16 cellular contexts compared by ENCODE assay signal in genomic region chr4:2789801-2790582, GRCh38. TPM values are rescaled to one million over a fixed set of nuclear protein-coding genes. Genes with fewer than 3 reads are reported as not detected.
DNase-seq lines count a peak whose midpoint lies in the region; ATAC-seq and TF ChIP-seq lines count a peak whose summit lies in the region.
"Had no signal": no experiment of that assay in that cellular context is flagged by ENCODE, and none has a peak within 500 bp of the region (broad histone marks: within the 10 kb centered on the region; RNA-seq: fewer than 3 reads in every experiment).

No MANE protein-coding gene starts in this region.

- peaks cover 2 to 53% (median 38%) of the 10 kb centered on the region in 4 donors for H3K4me1 ChIP-seq in Peyer's patch
- H3K4me1 ChIP-seq in hepatocyte (ENCODE audit: insufficient read depth) = peaks cover 15% of the 10 kb centered on the region

- H3K9me3 ChIP-seq in Peyer's patch = no peaks in the 10 kb centered on the region
- no peaks in the 10 kb centered on the region for H3K9me3 ChIP-seq in hepatocyte (ENCODE audit: low read depth)
- H3K9me3 ChIP-seq: tibial nerve had no signal

- TF ChIP-seq CTCF in Peyer's patch (IDR thresholded peaks at IDR 0.05) (no peak), hepatocyte (IDR thresholded peaks at IDR 0.05; ENCODE audit: poor library complexity) (no peak)

- peaks cover 45% of the 10 kb centered on the region for H3K4me1 Mint-ChIP-seq in activated CD4-positive, alpha-beta T cell treated with anti-CD3 and anti-CD28 coated beads, Interleukin-2, amount 10 ng/mL, durations not matched to agents 7 days and 5 days
- H3K4me1 Mint-ChIP-seq in stimulated activated memory B cell treated with anti-CD40 and anti-IgM and Interleukin-4, amounts not matched to agents 10 μg/mL and 1 μg/mL and 100 μg/mL, for 72 hours = peaks cover 83% of the 10 kb centered on the region

- CTCF ChIA-PET in activated CD4-positive, alpha-beta T cell treated with anti-CD3 and anti-CD28 coated beads, Interleukin-2, amount 10 ng/mL, durations not matched to agents 7 days and 5 days (lab: Charles Lee) = interaction anchor here (2.2 kb wide), 1 partner anchor 10 kb away, joined by 7 read pairs; no protein-coding TSS in a partner anchor

- H3K9me2 ChIP-seq in hepatocyte (replicated peaks; ENCODE audit: insufficient read depth) = no peaks in the 10 kb centered on the region

- H3K4me3 Mint-ChIP-seq in activated CD4-positive, alpha-beta T cell treated with anti-CD3 and anti-CD28 coated beads, Interleukin-2, amount 10 ng/mL, durations not matched to agents 7 days and 5 days = no peak overlapping the region
- no peak overlapping the region for H3K4me3 Mint-ChIP-seq in stimulated activated memory B cell treated with anti-CD40 and anti-IgM and Interleukin-4, amounts not matched to agents 10 μg/mL and 1 μg/mL and 100 μg/mL, for 72 hours
- H3K4me3 Mint-ChIP-seq: neural crest cell had no signal

- H4K20me1 ChIP-seq in hepatocyte (ENCODE audit: insufficient read depth, poor library complexity, severe bottlenecking) = no peaks in the 10 kb centered on the region

- H3K9me3 Mint-ChIP-seq in activated CD4-positive, alpha-beta T cell treated with anti-CD3 and anti-CD28 coated beads, Interleukin-2, amount 10 ng/mL, durations not matched to agents 7 days and 5 days = no peaks in the 10 kb centered on the region
- no peaks in the 10 kb centered on the region for H3K9me3 Mint-ChIP-seq in stimulated activated memory B cell treated with anti-CD40 and anti-IgM and Interleukin-4, amounts not matched to agents 10 μg/mL and 1 μg/mL and 100 μg/mL, for 72 hours
- H3K9me3 Mint-ChIP-seq: neural crest cell had no signal

- no peaks in the 10 kb centered on the region for H3K36me3 Mint-ChIP-seq in activated CD4-positive, alpha-beta T cell treated with anti-CD3 and anti-CD28 coated beads, Interleukin-2, amount 10 ng/mL, durations not matched to agents 7 days and 5 days (ENCODE audit: low read depth)
- H3K36me3 Mint-ChIP-seq in stimulated activated memory B cell treated with anti-CD40 and anti-IgM and Interleukin-4, amounts not matched to agents 10 μg/mL and 1 μg/mL and 100 μg/mL, for 72 hours = no peaks in the 10 kb centered on the region

- WGBS in hepatocyte (ENCODE audit: low lambda C conversion rate, missing lambda C conversion rate) = 90% methylated on average over 22 of the region's 23 CpGs

- no peak overlapping the region for H3K4me2 ChIP-seq in hepatocyte
- H3K4me2 ChIP-seq: PC-9 had no signal

- H3K4me3 ChIP-seq in Peyer's patch (no peak overlapping the region), hepatocyte (no peak overlapping the region)
- H3K4me3 ChIP-seq: PC-9, tibial nerve had no signal

- TF ChIP-seq POLR2A in Peyer's patch (IDR thresholded peaks at IDR 0.05) = no peak

- peaks cover 5% of the 10 kb centered on the region for H3K79me2 ChIP-seq in hepatocyte

- H2AFZ ChIP-seq in hepatocyte = no peak overlapping the region
- H2AFZ ChIP-seq: PC-9 had no signal

- POLR2A ChIA-PET in activated CD4-positive, alpha-beta T cell treated with anti-CD3 and anti-CD28 coated beads, Interleukin-2, amount 10 ng/mL, durations not matched to agents 7 days and 5 days (lab: Charles Lee) = no interaction called here

- H3K27me3 ChIP-seq in Peyer's patch (no peaks in the 10 kb centered on the region), hepatocyte (no peaks in the 10 kb centered on the region)
- H3K27me3 ChIP-seq: tibial nerve had no signal

- no peak for DNase-seq in activated CD4-positive, alpha-beta T cell treated with anti-CD3 and anti-CD28 coated beads, Interleukin-2, amount 10 ng/mL, durations not matched to agents 7 days and 5 days
- no peak for DNase-seq in activated CD4-positive, alpha-beta T cell treated with anti-CD3 and anti-CD28 coated beads for 1 hour
- peak in 2 of 3 donors; percentile 43 to 44 for DNase-seq in Peyer's patch
- DNase-seq in hepatocyte (ENCODE audit: low spot score) = peak; percentile 3
- DNase-seq in stimulated activated CD4-positive, alpha-beta T cell treated with anti-CD3 and anti-CD28 coated beads, Interleukin-4, amount 100 ng/mL, for 1 hour = no peak
- DNase-seq: activated naive CD4-positive, alpha-beta T cell treated with anti-CD3 and anti-CD28 coated beads, Interleukin-2, amount 50 U/mL, for 16 hours; central memory CD4-positive, alpha-beta T cell; DND-41; NCI-H226; PC-9 had no signal

- no peaks in the 10 kb centered on the region for H3K36me3 ChIP-seq in Peyer's patch
- no peaks in the 10 kb centered on the region for H3K36me3 ChIP-seq in hepatocyte (replicated peaks; ENCODE audit: insufficient read depth, low read depth)
- H3K36me3 ChIP-seq: tibial nerve had no signal

- H3K27ac Mint-ChIP-seq in activated CD4-positive, alpha-beta T cell treated with anti-CD3 and anti-CD28 coated beads, Interleukin-2, amount 10 ng/mL, durations not matched to agents 7 days and 5 days = peak overlapping the region; percentile 67
- peak overlapping the region; percentile 96 for H3K27ac Mint-ChIP-seq in stimulated activated memory B cell treated with anti-CD40 and anti-IgM and Interleukin-4, amounts not matched to agents 10 μg/mL and 1 μg/mL and 100 μg/mL, for 72 hours

- no peak overlapping the region for H3K27ac ChIP-seq in Peyer's patch
- H3K27ac ChIP-seq in hepatocyte = no peak overlapping the region
- H3K27ac ChIP-seq: epithelial cell of prostate, PC-9 had no signal

- no peak for ATAC-seq in stimulated activated memory B cell treated with anti-CD40 and anti-IgM and Interleukin-4, amounts not matched to agents 10 μg/mL and 1 μg/mL and 100 μg/mL, for 72 hours
- ATAC-seq in GM21576 (IDR thresholded peaks at IDR 0.05; ENCODE audit: unreplicated experiment) = no peak
- ATAC-seq in GM21360 (IDR thresholded peaks at IDR 0.05; ENCODE audit: unreplicated experiment) = no peak

- H3K27me3 Mint-ChIP-seq in activated CD4-positive, alpha-beta T cell treated with anti-CD3 and anti-CD28 coated beads, Interleukin-2, amount 10 ng/mL, durations not matched to agents 7 days and 5 days = no peaks in the 10 kb centered on the region
- no peaks in the 10 kb centered on the region for H3K27me3 Mint-ChIP-seq in stimulated activated memory B cell treated with anti-CD40 and anti-IgM and Interleukin-4, amounts not matched to agents 10 μg/mL and 1 μg/mL and 100 μg/mL, for 72 hours

RNA-seq across cellular contexts. Expression of gene SH3BP2, which starts 2.9 kb away (rescaled TPM):
- total RNA-seq in activated CD4-positive, alpha-beta T cell treated with anti-CD3 and anti-CD28 coated beads, Interleukin-2, amount 10 ng/mL, durations not matched to agents 7 days and 5 days = 10 to 100 TPM; 69.3 to 78.2 TPM
- total RNA-seq in Peyer's patch (100 to 1,000 TPM in 2 of 4 donors, 10 to 100 TPM in 2; 54.8 to 208 (median 102) TPM), hepatocyte (15.0 and 25.7 TPM in 2 replicates)
- polyA plus RNA-seq in hepatocyte = 24.3 and 29.6 TPM in 2 replicates

RNA-seq across cellular contexts. Expression of gene TNIP2, which starts 33.9 kb away (rescaled TPM):
- 10 to 100 TPM; 35.0 to 43.6 TPM for total RNA-seq in activated CD4-positive, alpha-beta T cell treated with anti-CD3 and anti-CD28 coated beads, Interleukin-2, amount 10 ng/mL, durations not matched to agents 7 days and 5 days
- total RNA-seq in Peyer's patch (100 to 1,000 TPM; 135 to 255 (median 145) TPM), hepatocyte (38.2 and 42.7 TPM in 2 replicates)
- polyA plus RNA-seq in hepatocyte = 43.0 and 50.8 TPM in 2 replicates

RNA-seq across cellular contexts. Expression of gene ADD1, which starts 53.7 kb away (rescaled TPM):
- total RNA-seq in activated CD4-positive, alpha-beta T cell treated with anti-CD3 and anti-CD28 coated beads, Interleukin-2, amount 10 ng/mL, durations not matched to agents 7 days and 5 days = 100 to 1,000 TPM; 264 to 266 TPM
- total RNA-seq in Peyer's patch = 100 to 1,000 TPM; 290 to 470 (median 372) TPM
- 143 and 179 TPM in 2 replicates for total RNA-seq in hepatocyte
- 174 and 208 TPM in 2 replicates for polyA plus RNA-seq in hepatocyte

Comparison
In these comparisons a context has a peak if more than half of its experiments do, and no peak if none do; other contexts are left out.
1. DNase-seq: peak in Peyer's patch (2 of 3) and hepatocyte (single experiment); none in activated CD4-positive, alpha-beta T cell treated with anti-CD3 and anti-CD28 coated beads, Interleukin-2, amount 10 ng/mL, durations not matched to agents 7 days and 5 days (single experiment), activated CD4-positive, alpha-beta T cell treated with anti-CD3 and anti-CD28 coated beads for 1 hour (single experiment) and stimulated activated CD4-positive, alpha-beta T cell treated with anti-CD3 and anti-CD28 coated beads, Interleukin-4, amount 100 ng/mL, for 1 hour (single experiment).